23 cellular contexts compared by ENCODE assay signal in the genomic region with DNA sequence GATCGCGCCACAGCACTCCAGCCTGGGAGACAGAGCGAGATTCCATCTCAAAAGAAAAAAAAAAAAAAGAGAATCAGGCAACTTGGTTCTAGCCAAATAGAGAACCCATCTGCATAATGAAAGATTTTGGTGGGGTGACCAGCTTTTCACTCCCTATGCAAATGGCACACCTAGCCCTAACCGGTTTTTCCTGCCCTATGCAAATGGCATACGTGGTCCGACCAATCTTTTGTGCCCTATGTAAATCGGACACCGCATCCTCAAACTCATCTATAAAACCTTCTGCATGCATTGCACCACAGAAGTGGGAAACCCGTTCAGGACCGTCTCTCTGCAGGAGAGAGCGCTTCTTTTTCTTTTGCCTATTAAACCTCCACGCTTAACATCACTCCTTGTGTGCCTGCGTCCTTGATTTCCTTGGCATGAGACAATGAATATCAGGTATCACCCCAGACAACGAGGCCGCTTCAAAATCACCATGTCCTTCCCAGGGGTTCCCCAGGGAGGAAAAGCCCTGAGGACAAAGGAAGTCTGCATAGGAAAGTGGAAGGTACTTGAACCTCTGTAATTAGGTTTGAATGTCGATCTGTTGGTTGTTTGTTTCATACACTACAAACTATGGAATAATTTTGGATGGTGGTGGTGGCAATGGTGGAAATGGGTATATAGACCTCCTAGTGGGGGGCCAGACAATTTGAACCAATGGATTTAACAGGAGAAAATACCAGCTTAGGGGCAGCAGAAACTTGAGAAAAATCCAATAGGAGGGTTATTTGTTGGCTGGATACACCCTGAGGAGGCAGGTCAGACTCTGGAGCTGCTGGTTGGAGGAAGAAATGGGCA.
A peak's percentile ranks its signal among the peaks of the same experiment; 100 is the strongest.
DNase-seq lines count a peak whose midpoint lies in the region.
"Had no signal": no experiment of that assay in that cellular context is flagged by ENCODE, and none has a peak within 500 bp of the region (broad histone marks: within the 10 kb centered on the region; RNA-seq: fewer than 3 reads in every experiment).

No MANE protein-coding gene starts in this region.

- POLR2A ChIA-PET in activated CD4-positive, alpha-beta T cell treated with anti-CD3 and anti-CD28 coated beads, Interleukin-2, amount 10 ng/mL, durations not matched to agents 7 days and 5 days (lab: Charles Lee), result interaction anchor here (0.7 kb wide), 1 partner anchor 81 kb away, joined by 3 read pairs; no protein-coding TSS in a partner anchor

- H3K4me1 Mint-ChIP-seq in activated CD4-positive, alpha-beta T cell treated with anti-CD3 and anti-CD28 coated beads, Interleukin-2, amount 10 ng/mL, durations not matched to agents 7 days and 5 days, result no peaks in the 10 kb centered on the region
- H3K4me1 Mint-ChIP-seq: activated CD4-positive, alpha-beta T cell treated with anti-CD3 and anti-CD28 coated beads for 36 hours; B cell; natural killer cell; stimulated activated naive CD8-positive, alpha-beta T cell treated with anti-CD3 and anti-CD28 coated beads, Interleukin-15, amount 100 ng/mL, for 72 hours had no signal

- H3K4me1 ChIP-seq in iPS-20b (ENCODE audit: insufficient read depth, low read length), result peaks cover 5% of the 10 kb centered on the region; the same call in 1 of the 2 replicates
- H3K4me1 ChIP-seq: heart right ventricle, upper lobe of left lung had no signal

- H3K9me3 ChIP-seq in iPS-20b (ENCODE audit: insufficient read depth, low read depth, low read length), result no peaks in the 10 kb centered on the region

- H3K27ac ChIP-seq in iPS-20b (ENCODE audit: low read length), result no peak overlapping the region
- H3K27ac ChIP-seq: brain microvascular endothelial cell, GM23248, heart right ventricle, RWPE1, upper lobe of left lung had no signal

- H3K9ac ChIP-seq in iPS-20b (ENCODE audit: low read depth, low read length), result peak overlapping the region; percentile 32; the same call in 1 of the 2 replicates
- H3K9ac ChIP-seq: GM23248 had no signal

- H3K36me3 ChIP-seq in iPS-20b (ENCODE audit: insufficient read depth, low read depth, low read length), result no peaks in the 10 kb centered on the region
- H3K36me3 ChIP-seq: brain microvascular endothelial cell, heart right ventricle, upper lobe of left lung had no signal

- H3K27ac Mint-ChIP-seq in activated CD4-positive, alpha-beta T cell treated with anti-CD3 and anti-CD28 coated beads, Interleukin-2, amount 10 ng/mL, durations not matched to agents 7 days and 5 days, result no peak overlapping the region
- H3K27ac Mint-ChIP-seq: activated CD4-positive, alpha-beta T cell treated with anti-CD3 and anti-CD28 coated beads for 36 hours; B cell; natural killer cell; stimulated activated naive CD8-positive, alpha-beta T cell treated with anti-CD3 and anti-CD28 coated beads, Interleukin-15, amount 100 ng/mL, for 72 hours had no signal

- H3K36me3 Mint-ChIP-seq in activated CD4-positive, alpha-beta T cell treated with anti-CD3 and anti-CD28 coated beads, Interleukin-2, amount 10 ng/mL, durations not matched to agents 7 days and 5 days (ENCODE audit: low read depth), result no peaks in the 10 kb centered on the region
- H3K36me3 Mint-ChIP-seq: natural killer cell had no signal

- H3K27me3 Mint-ChIP-seq in activated CD4-positive, alpha-beta T cell treated with anti-CD3 and anti-CD28 coated beads, Interleukin-2, amount 10 ng/mL, durations not matched to agents 7 days and 5 days, result no peaks in the 10 kb centered on the region
- H3K27me3 Mint-ChIP-seq: activated CD4-positive, alpha-beta T cell treated with anti-CD3 and anti-CD28 coated beads for 36 hours; B cell; stimulated activated naive CD8-positive, alpha-beta T cell treated with anti-CD3 and anti-CD28 coated beads, Interleukin-15, amount 100 ng/mL, for 72 hours had no signal

- no peak overlapping the region for H3K4me3 Mint-ChIP-seq in activated CD4-positive, alpha-beta T cell treated with anti-CD3 and anti-CD28 coated beads, Interleukin-2, amount 10 ng/mL, durations not matched to agents 7 days and 5 days
- H3K4me3 Mint-ChIP-seq: activated CD4-positive, alpha-beta T cell treated with anti-CD3 and anti-CD28 coated beads for 36 hours; B cell; natural killer cell; stimulated activated naive CD8-positive, alpha-beta T cell treated with anti-CD3 and anti-CD28 coated beads, Interleukin-15, amount 100 ng/mL, for 72 hours had no signal

- peak; percentile 15 for DNase-seq in DMS53 (lab: John Stamatoyannopoulos, UW)
- no peak for DNase-seq in DMS53 treated with DMSO at 0.1 percent for 48 hours (lab: John Stamatoyannopoulos, UW; ENCODE audit: unreplicated experiment)
- DNase-seq in HT-29 (ENCODE audit: low spot score), result peak; percentile 3
- DNase-seq in NCI-H526 treated with DMSO at 0.1 percent for 48 hours (lab: John Stamatoyannopoulos, UW), result peak; percentile 93
- no peak for DNase-seq in activated CD4-positive, alpha-beta T cell treated with anti-CD3 and anti-CD28 coated beads, Interleukin-2, amount 10 ng/mL, durations not matched to agents 7 days and 5 days
- DNase-seq in mesenteric fat pad (ENCODE audit: low spot score), result no peak
- DNase-seq in activated T-cell treated with anti-CD3 and anti-CD28 coated beads, Interleukin-2, amount 50 U/mL, for 1 hour, result no peak
- DNase-seq: activated CD4-positive, alpha-beta T cell treated with anti-CD3 and anti-CD28 coated beads for 36 hours; brain microvascular endothelial cell; COR-L47; GDM1; GM23248; heart right ventricle; natural killer cell; NCI-H2029; NK-92 treated with Interleukin-12 subunit alpha and Interleukin-12 subunit beta, amount 100 ng/mL, for 24 hours; posterior cingulate gyrus; stimulated activated CD4-positive, alpha-beta T cell treated with anti-CD3 and anti-CD28 coated beads, Interleukin-2, amount 100 ng/mL, for 24 hours; stimulated activated naive CD8-positive, alpha-beta T cell treated with anti-CD3 and anti-CD28 coated beads, Interleukin-15, amount 100 ng/mL, for 72 hours had no signal

- CTCF ChIA-PET in activated CD4-positive, alpha-beta T cell treated with anti-CD3 and anti-CD28 coated beads, Interleukin-2, amount 10 ng/mL, durations not matched to agents 7 days and 5 days (lab: Charles Lee), result interaction anchor here (0.7 kb wide), 1 partner anchor 13 kb away, joined by 3 read pairs; no protein-coding TSS in a partner anchor

- H3K4me3 ChIP-seq in iPS-20b (ENCODE audit: low read length), result peak overlapping the region; percentile 37; the same call in 1 of the 2 replicates
- H3K4me3 ChIP-seq: GM23248, heart right ventricle, upper lobe of left lung had no signal

- peaks cover 4% of the 10 kb centered on the region for H3K9me3 Mint-ChIP-seq in activated CD4-positive, alpha-beta T cell treated with anti-CD3 and anti-CD28 coated beads, Interleukin-2, amount 10 ng/mL, durations not matched to agents 7 days and 5 days
- H3K9me3 Mint-ChIP-seq: natural killer cell; stimulated activated naive CD8-positive, alpha-beta T cell treated with anti-CD3 and anti-CD28 coated beads, Interleukin-15, amount 100 ng/mL, for 72 hours had no signal

- no peaks in the 10 kb centered on the region for H3K27me3 ChIP-seq in iPS-20b (ENCODE audit: insufficient read depth, low read length)
- H3K27me3 ChIP-seq: brain microvascular endothelial cell, upper lobe of left lung had no signal

Comparison
In these comparisons a context has a peak if more than half of its experiments do, and no peak if none do; other contexts are left out.
1. DNase-seq: peak in DMS53 (single experiment), HT-29 (single experiment) and NCI-H526 treated with DMSO at 0.1 percent for 48 hours (single experiment); none in DMS53 treated with DMSO at 0.1 percent for 48 hours (single experiment), activated CD4-positive, alpha-beta T cell treated with anti-CD3 and anti-CD28 coated beads, Interleukin-2, amount 10 ng/mL, durations not matched to agents 7 days and 5 days (single experiment), mesenteric fat pad (single experiment) and activated T-cell treated with anti-CD3 and anti-CD28 coated beads, Interleukin-2, amount 50 U/mL, for 1 hour (single experiment).